ENCODE assay signal across 2 cellular contexts in the genomic region with DNA sequence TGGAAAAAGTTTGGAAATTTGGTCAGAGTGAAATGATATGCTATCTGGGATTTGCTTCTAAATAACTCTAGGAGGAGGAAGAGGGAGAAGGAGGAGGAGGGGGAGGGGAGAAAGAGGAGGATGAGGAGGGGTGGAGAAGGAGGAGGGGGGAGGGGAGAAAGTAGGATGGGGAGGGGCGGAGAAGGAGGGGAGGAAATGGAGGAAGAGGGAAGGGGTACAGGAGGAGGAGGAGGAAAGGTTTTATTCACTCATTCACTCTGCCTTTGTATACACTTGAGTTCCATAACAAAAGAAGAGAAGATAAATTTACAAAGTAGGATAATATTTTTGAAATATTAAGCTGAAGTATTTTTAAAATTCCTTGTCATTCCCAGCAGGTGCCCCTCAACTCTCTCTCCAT.
TF ChIP-seq lines count a peak whose summit lies in the region.

No MANE protein-coding gene starts in this region.

TF ChIP-seq in HEK293, 187 proteins besides CTCF, POLR2A, EP300 and RAD21 (continued from another document):
- TF ChIP-seq, protein P1, sequence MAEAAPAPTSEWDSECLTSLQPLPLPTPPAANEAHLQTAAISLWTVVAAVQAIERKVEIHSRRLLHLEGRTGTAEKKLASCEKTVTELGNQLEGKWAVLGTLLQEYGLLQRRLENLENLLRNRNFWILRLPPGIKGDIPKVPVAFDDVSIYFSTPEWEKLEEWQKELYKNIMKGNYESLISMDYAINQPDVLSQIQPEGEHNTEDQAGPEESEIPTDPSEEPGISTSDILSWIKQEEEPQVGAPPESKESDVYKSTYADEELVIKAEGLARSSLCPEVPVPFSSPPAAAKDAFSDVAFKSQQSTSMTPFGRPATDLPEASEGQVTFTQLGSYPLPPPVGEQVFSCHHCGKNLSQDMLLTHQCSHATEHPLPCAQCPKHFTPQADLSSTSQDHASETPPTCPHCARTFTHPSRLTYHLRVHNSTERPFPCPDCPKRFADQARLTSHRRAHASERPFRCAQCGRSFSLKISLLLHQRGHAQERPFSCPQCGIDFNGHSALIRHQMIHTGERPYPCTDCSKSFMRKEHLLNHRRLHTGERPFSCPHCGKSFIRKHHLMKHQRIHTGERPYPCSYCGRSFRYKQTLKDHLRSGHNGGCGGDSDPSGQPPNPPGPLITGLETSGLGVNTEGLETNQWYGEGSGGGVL (tag by site-specific recombination; IDR thresholded peaks at IDR 0.05), result peak; percentile 73; the same call in 1 of the 2 replicates
- TF ChIP-seq, protein P2, sequence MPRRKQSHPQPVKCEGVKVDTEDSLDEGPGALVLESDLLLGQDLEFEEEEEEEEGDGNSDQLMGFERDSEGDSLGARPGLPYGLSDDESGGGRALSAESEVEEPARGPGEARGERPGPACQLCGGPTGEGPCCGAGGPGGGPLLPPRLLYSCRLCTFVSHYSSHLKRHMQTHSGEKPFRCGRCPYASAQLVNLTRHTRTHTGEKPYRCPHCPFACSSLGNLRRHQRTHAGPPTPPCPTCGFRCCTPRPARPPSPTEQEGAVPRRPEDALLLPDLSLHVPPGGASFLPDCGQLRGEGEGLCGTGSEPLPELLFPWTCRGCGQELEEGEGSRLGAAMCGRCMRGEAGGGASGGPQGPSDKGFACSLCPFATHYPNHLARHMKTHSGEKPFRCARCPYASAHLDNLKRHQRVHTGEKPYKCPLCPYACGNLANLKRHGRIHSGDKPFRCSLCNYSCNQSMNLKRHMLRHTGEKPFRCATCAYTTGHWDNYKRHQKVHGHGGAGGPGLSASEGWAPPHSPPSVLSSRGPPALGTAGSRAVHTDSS (tag by site-specific recombination; IDR thresholded peaks at IDR 0.05), result peak; percentile 60; the same call in 1 of the 2 replicates
- TF ChIP-seq SP3 (tag by site-specific recombination; IDR thresholded peaks at IDR 0.05), result peak; percentile 62; the same call in 1 of the 2 replicates

TF ChIP-seq in WTC11, 78 proteins besides CTCF, POLR2A, EP300 and RAD21 (continued from another document):
- TF ChIP-seq, protein P3, sequence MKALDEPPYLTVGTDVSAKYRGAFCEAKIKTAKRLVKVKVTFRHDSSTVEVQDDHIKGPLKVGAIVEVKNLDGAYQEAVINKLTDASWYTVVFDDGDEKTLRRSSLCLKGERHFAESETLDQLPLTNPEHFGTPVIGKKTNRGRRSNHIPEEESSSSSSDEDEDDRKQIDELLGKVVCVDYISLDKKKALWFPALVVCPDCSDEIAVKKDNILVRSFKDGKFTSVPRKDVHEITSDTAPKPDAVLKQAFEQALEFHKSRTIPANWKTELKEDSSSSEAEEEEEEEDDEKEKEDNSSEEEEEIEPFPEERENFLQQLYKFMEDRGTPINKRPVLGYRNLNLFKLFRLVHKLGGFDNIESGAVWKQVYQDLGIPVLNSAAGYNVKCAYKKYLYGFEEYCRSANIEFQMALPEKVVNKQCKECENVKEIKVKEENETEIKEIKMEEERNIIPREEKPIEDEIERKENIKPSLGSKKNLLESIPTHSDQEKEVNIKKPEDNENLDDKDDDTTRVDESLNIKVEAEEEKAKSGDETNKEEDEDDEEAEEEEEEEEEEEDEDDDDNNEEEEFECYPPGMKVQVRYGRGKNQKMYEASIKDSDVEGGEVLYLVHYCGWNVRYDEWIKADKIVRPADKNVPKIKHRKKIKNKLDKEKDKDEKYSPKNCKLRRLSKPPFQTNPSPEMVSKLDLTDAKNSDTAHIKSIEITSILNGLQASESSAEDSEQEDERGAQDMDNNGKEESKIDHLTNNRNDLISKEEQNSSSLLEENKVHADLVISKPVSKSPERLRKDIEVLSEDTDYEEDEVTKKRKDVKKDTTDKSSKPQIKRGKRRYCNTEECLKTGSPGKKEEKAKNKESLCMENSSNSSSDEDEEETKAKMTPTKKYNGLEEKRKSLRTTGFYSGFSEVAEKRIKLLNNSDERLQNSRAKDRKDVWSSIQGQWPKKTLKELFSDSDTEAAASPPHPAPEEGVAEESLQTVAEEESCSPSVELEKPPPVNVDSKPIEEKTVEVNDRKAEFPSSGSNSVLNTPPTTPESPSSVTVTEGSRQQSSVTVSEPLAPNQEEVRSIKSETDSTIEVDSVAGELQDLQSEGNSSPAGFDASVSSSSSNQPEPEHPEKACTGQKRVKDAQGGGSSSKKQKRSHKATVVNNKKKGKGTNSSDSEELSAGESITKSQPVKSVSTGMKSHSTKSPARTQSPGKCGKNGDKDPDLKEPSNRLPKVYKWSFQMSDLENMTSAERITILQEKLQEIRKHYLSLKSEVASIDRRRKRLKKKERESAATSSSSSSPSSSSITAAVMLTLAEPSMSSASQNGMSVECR (CRISPR knock-in tag; IDR thresholded peaks at IDR 0.05; ENCODE audit: borderline replicate concordance), result no peak
- TF ChIP-seq ZNF121 (CRISPR knock-in tag; IDR thresholded peaks at IDR 0.05), result no peak
- TF ChIP-seq ATF1 (CRISPR knock-in tag; IDR thresholded peaks at IDR 0.05), result no peak
